In genomic region chr1:198205021-198205684, GRCh38 we compare ENCODE assay signal across 18 cellular contexts. TPM values are rescaled to one million over a fixed set of nuclear protein-coding genes. Genes with fewer than 3 reads are reported as not detected.
DNase-seq lines count a peak whose midpoint lies in the region; ATAC-seq and TF ChIP-seq lines count a peak whose summit lies in the region.
"Had no signal": no experiment of that assay in that cellular context is flagged by ENCODE, and none has a peak within 500 bp of the region (broad histone marks: within the 10 kb centered on the region; RNA-seq: fewer than 3 reads in every experiment).

No MANE protein-coding gene starts in this region.

- no peak for DNase-seq in activated T-cell treated with anti-CD3 and anti-CD28 coated beads, Interleukin-2, amount 50 U/mL, for 72 hours
- no peak for DNase-seq in activated T-cell treated with anti-CD3 and anti-CD28 coated beads, Interleukin-2, amount 50 U/mL, for 48 hours
- DNase-seq in astrocyte of the cerebellum (ENCODE audit: low read depth) (peak; percentile 11), heart right ventricle (peak in 1 of 2 donors; percentile 22), pons (ENCODE audit: low spot score) (peak; percentile 46), NCI-H526 treated with DMSO at 0.1 percent for 48 hours (lab: John Stamatoyannopoulos, UW) (no peak)
- DNase-seq in stimulated activated CD4-positive, alpha-beta T cell treated with anti-CD3 and anti-CD28 coated beads, Interleukin-4, amount 100 ng/mL, for 24 hours = no peak
- DNase-seq: ACHN; activated CD4-positive, CD25-positive, alpha-beta regulatory T cell; body of pancreas; KG1; NCI-H1105 treated with DMSO at 0.1 percent for 48 hours; NCI-H2227 treated with DMSO at 0.1 percent for 48 hours; psoas muscle had no signal

- in situ Hi-C loops in astrocyte of the cerebellum (cut with HindIII; ENCODE audit: low sequenced_read_pairs) = no loop called here

- WGBS in heart right ventricle, 2 donors = 45 to 46% methylated on average over 5 of the region's 5 CpGs

- H3K27me3 Mint-ChIP-seq in activated T-cell treated with anti-CD3 and anti-CD28 coated beads, Interleukin-2, amount 50 U/mL, for 72 hours (ENCODE audit: low read depth) = no peaks in the 10 kb centered on the region

- peaks cover 0 to 2% of the 10 kb centered on the region in 2 donors for H3K36me3 Mint-ChIP-seq in activated T-cell treated with anti-CD3 and anti-CD28 coated beads, Interleukin-2, amount 50 U/mL, for 72 hours (ENCODE audit: insufficient read depth in 2 of 2)

- peak overlapping the region in 8 of 10 donors; percentile 24 to 69 (median 44) for H3K27ac ChIP-seq in heart right ventricle
- H3K27ac ChIP-seq: body of pancreas, HL-60, psoas muscle had no signal

- H3K27me3 ChIP-seq in heart right ventricle = no peaks in the 10 kb centered on the region
- H3K27me3 ChIP-seq: body of pancreas had no signal

- H3K9me3 Mint-ChIP-seq in activated T-cell treated with anti-CD3 and anti-CD28 coated beads, Interleukin-2, amount 50 U/mL, for 72 hours = no peaks in the 10 kb centered on the region

- peak overlapping the region in 1 of 2 donors; percentile 39 for H3K4me3 Mint-ChIP-seq in activated T-cell treated with anti-CD3 and anti-CD28 coated beads, Interleukin-2, amount 50 U/mL, for 72 hours
- H3K4me3 Mint-ChIP-seq: T-helper 1 cell treated with Interleukin-12 subunit alpha and Interleukin-12 subunit beta and Interleukin-4 antibody, amounts not matched to agents 30 μg/mL and 1 μg/mL, for 36 hours had no signal

- H3K4me3 ChIP-seq in astrocyte of the cerebellum (ENCODE audit: low read depth, low read length) (no peak overlapping the region), heart right ventricle (peak overlapping the region in 3 of 10 donors; percentile 6 to 29 (median 18))
- H3K4me3 ChIP-seq: body of pancreas, psoas muscle had no signal

- no peaks in the 10 kb centered on the region for H3K9me3 ChIP-seq in heart right ventricle
- H3K9me3 ChIP-seq: body of pancreas, psoas muscle had no signal

- peaks cover 0 to 67% (median 47%) of the 10 kb centered on the region in 9 donors for H3K4me1 ChIP-seq in heart right ventricle
- H3K4me1 ChIP-seq: body of pancreas had no signal

- intact Hi-C loops in heart right ventricle (cut with DNase I) = loop anchor here in 3 of 10 donors (5.0 to 10.0 kb wide), 4 partner anchors 48 to 260 kb away; partner anchors contain the start of gene NEK7 (in 1 of the 3)

- peaks cover 0 to 6% (median 0%) of the 10 kb centered on the region in 9 donors for H3K36me3 ChIP-seq in heart right ventricle

- H3K4me1 Mint-ChIP-seq in activated T-cell treated with anti-CD3 and anti-CD28 coated beads, Interleukin-2, amount 50 U/mL, for 72 hours (ENCODE audit: low read depth) = peaks cover 59% of the 10 kb centered on the region

- peak overlapping the region; percentile 55 for H3K27ac Mint-ChIP-seq in activated T-cell treated with anti-CD3 and anti-CD28 coated beads, Interleukin-2, amount 50 U/mL, for 72 hours
- H3K27ac Mint-ChIP-seq: T-helper 1 cell treated with Interleukin-12 subunit alpha and Interleukin-12 subunit beta and Interleukin-4 antibody, amounts not matched to agents 30 μg/mL and 1 μg/mL, for 36 hours had no signal

- TF ChIP-seq CTCF in astrocyte of the cerebellum (IDR thresholded peaks at IDR 0.05; ENCODE audit: low read depth, low read length, missing control alignments) = no peak
- no peak for TF ChIP-seq CTCF in heart right ventricle (IDR thresholded peaks at IDR 0.05)

- ATAC-seq in activated T-cell treated with anti-CD3 and anti-CD28 coated beads, Interleukin-2, amount 50 U/mL, for 72 hours (replicated peaks in 1 of 2) = no peak
- peak in 6 of 8 donors; percentile 31 to 74 (median 51) for ATAC-seq in heart right ventricle
- ATAC-seq in GM18909 (IDR thresholded peaks at IDR 0.05; ENCODE audit: poor library complexity, unreplicated experiment) = no peak
- ATAC-seq: body of pancreas, esophagus mucosa, psoas muscle had no signal

RNA-seq across cellular contexts. Expression of gene NEK7, which starts 48.4 kb away (rescaled TPM):
- 10 to 100 TPM; 55.9 to 64.9 TPM for total RNA-seq in activated T-cell treated with anti-CD3 and anti-CD28 coated beads, Interleukin-2, amount 50 U/mL, for 72 hours
- total RNA-seq in heart right ventricle = 100 to 1,000 TPM; 149 to 279 (median 219) TPM
- polyA plus RNA-seq in heart right ventricle = 10 to 100 TPM; 57.3 to 90.7 TPM

Comparison
In these comparisons a context has a peak if more than half of its experiments do, and no peak if none do; other contexts are left out.
1. ATAC-seq: peak in heart right ventricle (6 of 8); none in activated T-cell treated with anti-CD3 and anti-CD28 coated beads, Interleukin-2, amount 50 U/mL, for 72 hours (0 of 2) and GM18909 (single experiment).
2. DNase-seq: peak in astrocyte of the cerebellum (single experiment) and pons (single experiment); none in activated T-cell treated with anti-CD3 and anti-CD28 coated beads, Interleukin-2, amount 50 U/mL, for 72 hours (0 of 2), activated T-cell treated with anti-CD3 and anti-CD28 coated beads, Interleukin-2, amount 50 U/mL, for 48 hours (0 of 2), stimulated activated CD4-positive, alpha-beta T cell treated with anti-CD3 and anti-CD28 coated beads, Interleukin-4, amount 100 ng/mL, for 24 hours (single experiment) and NCI-H526 treated with DMSO at 0.1 percent for 48 hours (single experiment).